Comparison of ENCODE assay signal across 2 cellular contexts in the genomic region with DNA sequence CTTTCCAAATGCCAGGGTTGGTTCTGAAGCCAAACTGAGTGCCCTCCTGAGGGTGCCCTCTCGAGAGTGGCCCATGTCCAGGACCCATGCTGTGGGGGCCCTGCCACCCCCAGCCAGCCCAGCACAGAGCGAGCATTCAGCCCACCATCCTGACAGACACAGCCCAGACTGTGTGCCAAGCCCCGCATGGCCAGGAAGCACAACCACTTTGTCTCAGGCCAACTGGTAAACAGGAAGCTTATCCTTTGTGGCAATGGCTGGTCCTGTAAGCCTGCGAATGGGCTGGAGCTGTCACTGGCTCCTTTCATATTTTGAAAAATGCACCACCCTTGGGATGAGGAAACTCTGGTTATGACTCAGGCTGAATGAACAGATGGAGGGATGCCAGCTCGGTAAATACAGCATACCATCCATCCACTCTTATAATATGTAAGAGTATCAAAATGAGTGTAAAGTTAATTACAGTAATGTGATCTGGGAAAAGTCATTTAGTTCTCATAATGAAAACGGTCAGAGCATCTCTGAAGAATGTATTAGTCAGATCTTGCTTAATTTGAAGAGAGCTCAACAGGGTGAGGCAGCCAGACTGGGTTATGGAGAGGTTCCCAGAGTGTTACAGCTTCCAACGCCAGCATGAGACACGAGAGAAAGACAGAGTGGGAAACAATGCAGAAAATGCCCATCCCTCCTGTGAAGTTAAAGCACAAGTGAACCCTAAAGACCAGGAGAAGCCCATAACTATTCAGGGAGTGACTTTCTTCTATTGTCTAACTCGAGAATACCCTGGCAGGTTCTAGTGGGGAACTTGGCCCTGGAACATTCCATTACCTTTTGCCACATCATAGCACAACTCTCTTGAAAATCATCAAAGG.
A peak's percentile ranks its signal among the peaks of the same experiment; 100 is the strongest.
TF ChIP-seq lines count a peak whose summit lies in the region.

No MANE protein-coding gene starts in this region.

TF ChIP-seq in HEK293, 187 proteins besides CTCF, POLR2A, EP300 and RAD21 (continued from another document and continues in another):
- TF ChIP-seq, protein P1, sequence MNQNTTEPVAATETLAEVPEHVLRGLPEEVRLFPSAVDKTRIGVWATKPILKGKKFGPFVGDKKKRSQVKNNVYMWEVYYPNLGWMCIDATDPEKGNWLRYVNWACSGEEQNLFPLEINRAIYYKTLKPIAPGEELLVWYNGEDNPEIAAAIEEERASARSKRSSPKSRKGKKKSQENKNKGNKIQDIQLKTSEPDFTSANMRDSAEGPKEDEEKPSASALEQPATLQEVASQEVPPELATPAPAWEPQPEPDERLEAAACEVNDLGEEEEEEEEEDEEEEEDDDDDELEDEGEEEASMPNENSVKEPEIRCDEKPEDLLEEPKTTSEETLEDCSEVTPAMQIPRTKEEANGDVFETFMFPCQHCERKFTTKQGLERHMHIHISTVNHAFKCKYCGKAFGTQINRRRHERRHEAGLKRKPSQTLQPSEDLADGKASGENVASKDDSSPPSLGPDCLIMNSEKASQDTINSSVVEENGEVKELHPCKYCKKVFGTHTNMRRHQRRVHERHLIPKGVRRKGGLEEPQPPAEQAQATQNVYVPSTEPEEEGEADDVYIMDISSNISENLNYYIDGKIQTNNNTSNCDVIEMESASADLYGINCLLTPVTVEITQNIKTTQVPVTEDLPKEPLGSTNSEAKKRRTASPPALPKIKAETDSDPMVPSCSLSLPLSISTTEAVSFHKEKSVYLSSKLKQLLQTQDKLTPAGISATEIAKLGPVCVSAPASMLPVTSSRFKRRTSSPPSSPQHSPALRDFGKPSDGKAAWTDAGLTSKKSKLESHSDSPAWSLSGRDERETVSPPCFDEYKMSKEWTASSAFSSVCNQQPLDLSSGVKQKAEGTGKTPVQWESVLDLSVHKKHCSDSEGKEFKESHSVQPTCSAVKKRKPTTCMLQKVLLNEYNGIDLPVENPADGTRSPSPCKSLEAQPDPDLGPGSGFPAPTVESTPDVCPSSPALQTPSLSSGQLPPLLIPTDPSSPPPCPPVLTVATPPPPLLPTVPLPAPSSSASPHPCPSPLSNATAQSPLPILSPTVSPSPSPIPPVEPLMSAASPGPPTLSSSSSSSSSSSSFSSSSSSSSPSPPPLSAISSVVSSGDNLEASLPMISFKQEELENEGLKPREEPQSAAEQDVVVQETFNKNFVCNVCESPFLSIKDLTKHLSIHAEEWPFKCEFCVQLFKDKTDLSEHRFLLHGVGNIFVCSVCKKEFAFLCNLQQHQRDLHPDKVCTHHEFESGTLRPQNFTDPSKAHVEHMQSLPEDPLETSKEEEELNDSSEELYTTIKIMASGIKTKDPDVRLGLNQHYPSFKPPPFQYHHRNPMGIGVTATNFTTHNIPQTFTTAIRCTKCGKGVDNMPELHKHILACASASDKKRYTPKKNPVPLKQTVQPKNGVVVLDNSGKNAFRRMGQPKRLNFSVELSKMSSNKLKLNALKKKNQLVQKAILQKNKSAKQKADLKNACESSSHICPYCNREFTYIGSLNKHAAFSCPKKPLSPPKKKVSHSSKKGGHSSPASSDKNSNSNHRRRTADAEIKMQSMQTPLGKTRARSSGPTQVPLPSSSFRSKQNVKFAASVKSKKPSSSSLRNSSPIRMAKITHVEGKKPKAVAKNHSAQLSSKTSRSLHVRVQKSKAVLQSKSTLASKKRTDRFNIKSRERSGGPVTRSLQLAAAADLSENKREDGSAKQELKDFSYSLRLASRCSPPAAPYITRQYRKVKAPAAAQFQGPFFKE (tag by site-specific recombination; IDR thresholded peaks at IDR 0.05; ENCODE audit: borderline replicate concordance) = no peak
- TF ChIP-seq ZNF558 (tag by site-specific recombination; IDR thresholded peaks at IDR 0.05) (0 out of 2 replicates have a peak, but pooled peaks have one; percentile 25), BCL11A (tag by site-specific recombination; IDR thresholded peaks at IDR 0.05; ENCODE audit: low read depth) (0 out of 2 replicates have a peak, but pooled peaks have one; percentile 37), ZNF785 (tag by site-specific recombination; IDR thresholded peaks at IDR 0.05) (no peak), ZBTB21 (tag by site-specific recombination; IDR thresholded peaks at IDR 0.05) (0 out of 2 replicates have a peak, but pooled peaks have one; percentile 26), ZNF2 (tag by site-specific recombination; IDR thresholded peaks at IDR 0.05) (no peak), ZNF544 (tag by site-specific recombination; IDR thresholded peaks at IDR 0.05) (no peak), ZNF624 (tag by site-specific recombination; IDR thresholded peaks at IDR 0.05) (no peak), ZNF830 (tag by site-specific recombination; IDR thresholded peaks at IDR 0.05; ENCODE audit: low read depth) (no peak), ZNF324 (tag by site-specific recombination; IDR thresholded peaks at IDR 0.05) (peak; percentile 44; the same call in 1 of the 2 replicates), KLF8 (tag by site-specific recombination; IDR thresholded peaks at IDR 0.05) (peak; percentile 66; the same call in 1 of the 2 replicates), TRIM28 (IDR thresholded peaks at IDR 0.05; ENCODE audit: borderline replicate concordance, low read length) (no peak), ZNF629 (tag by site-specific recombination; IDR thresholded peaks at IDR 0.05) (peak; percentile 88), ZNF600 (tag by site-specific recombination; IDR thresholded peaks at IDR 0.05) (peak; percentile 87), ZNF292 (tag by site-specific recombination; IDR thresholded peaks at IDR 0.05; ENCODE audit: borderline replicate concordance, low read depth) (no peak)
- TF ChIP-seq, protein P2, sequence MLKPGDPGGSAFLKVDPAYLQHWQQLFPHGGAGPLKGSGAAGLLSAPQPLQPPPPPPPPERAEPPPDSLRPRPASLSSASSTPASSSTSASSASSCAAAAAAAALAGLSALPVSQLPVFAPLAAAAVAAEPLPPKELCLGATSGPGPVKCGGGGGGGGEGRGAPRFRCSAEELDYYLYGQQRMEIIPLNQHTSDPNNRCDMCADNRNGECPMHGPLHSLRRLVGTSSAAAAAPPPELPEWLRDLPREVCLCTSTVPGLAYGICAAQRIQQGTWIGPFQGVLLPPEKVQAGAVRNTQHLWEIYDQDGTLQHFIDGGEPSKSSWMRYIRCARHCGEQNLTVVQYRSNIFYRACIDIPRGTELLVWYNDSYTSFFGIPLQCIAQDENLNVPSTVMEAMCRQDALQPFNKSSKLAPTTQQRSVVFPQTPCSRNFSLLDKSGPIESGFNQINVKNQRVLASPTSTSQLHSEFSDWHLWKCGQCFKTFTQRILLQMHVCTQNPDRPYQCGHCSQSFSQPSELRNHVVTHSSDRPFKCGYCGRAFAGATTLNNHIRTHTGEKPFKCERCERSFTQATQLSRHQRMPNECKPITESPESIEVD (tag by site-specific recombination; IDR thresholded peaks at IDR 0.05) = peak; percentile 78
- TF ChIP-seq, protein P3, sequence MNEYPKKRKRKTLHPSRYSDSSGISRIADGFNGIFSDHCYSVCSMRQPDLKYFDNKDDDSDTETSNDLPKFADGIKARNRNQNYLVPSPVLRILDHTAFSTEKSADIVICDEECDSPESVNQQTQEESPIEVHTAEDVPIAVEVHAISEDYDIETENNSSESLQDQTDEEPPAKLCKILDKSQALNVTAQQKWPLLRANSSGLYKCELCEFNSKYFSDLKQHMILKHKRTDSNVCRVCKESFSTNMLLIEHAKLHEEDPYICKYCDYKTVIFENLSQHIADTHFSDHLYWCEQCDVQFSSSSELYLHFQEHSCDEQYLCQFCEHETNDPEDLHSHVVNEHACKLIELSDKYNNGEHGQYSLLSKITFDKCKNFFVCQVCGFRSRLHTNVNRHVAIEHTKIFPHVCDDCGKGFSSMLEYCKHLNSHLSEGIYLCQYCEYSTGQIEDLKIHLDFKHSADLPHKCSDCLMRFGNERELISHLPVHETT (tag by site-specific recombination; IDR thresholded peaks at IDR 0.05) = peak; percentile 61; the same call in 1 of the 2 replicates

TF ChIP-seq in WTC11, 78 proteins besides CTCF, POLR2A, EP300 and RAD21 (continued from another document):
- no peak for TF ChIP-seq HMGXB4 (CRISPR knock-in tag; IDR thresholded peaks at IDR 0.05)
- no peak for TF ChIP-seq ZNF121 (CRISPR knock-in tag; IDR thresholded peaks at IDR 0.05)
- TF ChIP-seq SOX15 (CRISPR knock-in tag; IDR thresholded peaks at IDR 0.05) = no peak
- TF ChIP-seq SMAD3 (CRISPR knock-in tag; IDR thresholded peaks at IDR 0.05; ENCODE audit: borderline replicate concordance) = no peak
- no peak for TF ChIP-seq ATF3 (CRISPR knock-in tag; conservative IDR thresholded peaks at IDR 0.05)
- no peak for TF ChIP-seq GTF2I (CRISPR knock-in tag; conservative IDR thresholded peaks at IDR 0.05)
- TF ChIP-seq, protein P4, sequence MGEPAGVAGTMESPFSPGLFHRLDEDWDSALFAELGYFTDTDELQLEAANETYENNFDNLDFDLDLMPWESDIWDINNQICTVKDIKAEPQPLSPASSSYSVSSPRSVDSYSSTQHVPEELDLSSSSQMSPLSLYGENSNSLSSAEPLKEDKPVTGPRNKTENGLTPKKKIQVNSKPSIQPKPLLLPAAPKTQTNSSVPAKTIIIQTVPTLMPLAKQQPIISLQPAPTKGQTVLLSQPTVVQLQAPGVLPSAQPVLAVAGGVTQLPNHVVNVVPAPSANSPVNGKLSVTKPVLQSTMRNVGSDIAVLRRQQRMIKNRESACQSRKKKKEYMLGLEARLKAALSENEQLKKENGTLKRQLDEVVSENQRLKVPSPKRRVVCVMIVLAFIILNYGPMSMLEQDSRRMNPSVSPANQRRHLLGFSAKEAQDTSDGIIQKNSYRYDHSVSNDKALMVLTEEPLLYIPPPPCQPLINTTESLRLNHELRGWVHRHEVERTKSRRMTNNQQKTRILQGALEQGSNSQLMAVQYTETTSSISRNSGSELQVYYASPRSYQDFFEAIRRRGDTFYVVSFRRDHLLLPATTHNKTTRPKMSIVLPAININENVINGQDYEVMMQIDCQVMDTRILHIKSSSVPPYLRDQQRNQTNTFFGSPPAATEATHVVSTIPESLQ (CRISPR knock-in tag; IDR thresholded peaks at IDR 0.05) = no peak
- TF ChIP-seq NFATC4 (CRISPR knock-in tag; IDR thresholded peaks at IDR 0.05) = no peak
